ENCODE assay signal across 13 cellular contexts in genomic region chr3:50275996-50276761, GRCh38. TPM values are rescaled to one million over a fixed set of nuclear protein-coding genes. Genes with fewer than 3 reads are reported as not detected.
A peak's percentile ranks its signal among the peaks of the same experiment; 100 is the strongest.
DNase-seq lines count a peak whose midpoint lies in the region; ATAC-seq and TF ChIP-seq lines count a peak whose summit lies in the region.
"Had no signal": no experiment of that assay in that cellular context is flagged by ENCODE, and none has a peak within 500 bp of the region (broad histone marks: within the 10 kb centered on the region; RNA-seq: fewer than 3 reads in every experiment).

No MANE protein-coding gene starts in this region.

- H3K4me3 Mint-ChIP-seq in GM23338 = peak overlapping the region; percentile 78
- peak overlapping the region; percentile 35 for H3K4me3 Mint-ChIP-seq in activated T-helper 17 cell treated with anti-CD3 and anti-CD28 coated beads, Interleukin-2, amount 50 U/mL, for 72 hours

- H3K9me3 ChIP-seq in BLaER1 treated with 17β-estradiol and CSF1 and Interleukin-3, amounts not matched to agents 10 nM and 100 nM (replicated peaks in 1 of 11) = no peaks in the 10 kb centered on the region
- no peaks in the 10 kb centered on the region for H3K9me3 ChIP-seq in mesenchymal stem cell (ENCODE audit: control insufficient read depth, low read length)
- H3K9me3 ChIP-seq: heart left ventricle had no signal

- no peak overlapping the region for H4K91ac ChIP-seq in mesenchymal stem cell (ENCODE audit: low read length)

- H3K23ac ChIP-seq in mesenchymal stem cell (ENCODE audit: low read length in 2 of 2) = no peak overlapping the region

- no peak overlapping the region for H3K27ac ChIP-seq in BLaER1 treated with 17β-estradiol and CSF1 and Interleukin-3, amounts not matched to agents 10 nM and 100 nM
- H3K27ac ChIP-seq in GM23338 (ENCODE audit: low read depth) (no peak overlapping the region), mesenchymal stem cell (ENCODE audit: low read length, poor library complexity, severe bottlenecking) (no peak overlapping the region)
- H3K27ac ChIP-seq: heart left ventricle had no signal

- H3K9me3 Mint-ChIP-seq in GM23338 = no peaks in the 10 kb centered on the region
- H3K9me3 Mint-ChIP-seq in activated T-helper 17 cell treated with anti-CD3 and anti-CD28 coated beads, Interleukin-2, amount 50 U/mL, for 72 hours = no peaks in the 10 kb centered on the region
- H3K9me3 Mint-ChIP-seq: brain had no signal

- H2BK5ac ChIP-seq in mesenchymal stem cell (ENCODE audit: low read depth, low read length, poor library complexity, severe bottlenecking) = no peak overlapping the region

- H4K20me1 ChIP-seq in BLaER1 treated with 17β-estradiol and CSF1 and Interleukin-3, amounts not matched to agents 10 nM and 100 nM = peaks cover 0 to 62% (median 36%) of the 10 kb centered on the region in 11 experiments; a peak in 14 of 22 replicates
- H4K20me1 ChIP-seq in GM23338 (replicated peaks; ENCODE audit: insufficient read depth) = no peaks in the 10 kb centered on the region

- no peak overlapping the region for H3K14ac ChIP-seq in mesenchymal stem cell (ENCODE audit: low read length in 2 of 2)

- H3K18ac ChIP-seq in mesenchymal stem cell (ENCODE audit: low read depth in 1 of 2, low read length in 2 of 2) = no peak overlapping the region

- peak overlapping the region in 10 of 11 experiments; percentile 4 to 55 (median 48); a peak in 19 of 22 replicates for H3K4me2 ChIP-seq in BLaER1 treated with 17β-estradiol and CSF1 and Interleukin-3, amounts not matched to agents 10 nM and 100 nM
- H3K4me2 ChIP-seq in GM23338 (peak overlapping the region; percentile 86), mesenchymal stem cell (ENCODE audit: low read length, poor library complexity, severe bottlenecking) (no peak overlapping the region)

- H3K27me3 Mint-ChIP-seq in GM23338 (ENCODE audit: insufficient read depth, low read depth, poor library complexity) = peaks cover 51% of the 10 kb centered on the region
- H3K27me3 Mint-ChIP-seq in activated T-helper 17 cell treated with anti-CD3 and anti-CD28 coated beads, Interleukin-2, amount 50 U/mL, for 72 hours = peaks cover 27% of the 10 kb centered on the region

- H2AK5ac ChIP-seq in mesenchymal stem cell (ENCODE audit: low read length, severe bottlenecking) = no peak overlapping the region

- peaks cover 30% of the 10 kb centered on the region for H3K4me1 Mint-ChIP-seq in GM23338
- H3K4me1 Mint-ChIP-seq in activated T-helper 17 cell treated with anti-CD3 and anti-CD28 coated beads, Interleukin-2, amount 50 U/mL, for 72 hours = peaks cover 9% of the 10 kb centered on the region

- no peaks in the 10 kb centered on the region for H3K9me2 ChIP-seq in GM23338 (ENCODE audit: insufficient read depth)

- no peak overlapping the region for H3K4ac ChIP-seq in mesenchymal stem cell (ENCODE audit: low read depth in 1 of 2, low read length in 2 of 2)

- H3K79me1 ChIP-seq in mesenchymal stem cell (replicated peaks; ENCODE audit: low read length, poor library complexity, severe bottlenecking) = no peaks in the 10 kb centered on the region

- no peak overlapping the region for H2BK120ac ChIP-seq in mesenchymal stem cell (ENCODE audit: low read depth, low read length)

- no peak overlapping the region for H3K9ac ChIP-seq in BLaER1 treated with 17β-estradiol and CSF1 and Interleukin-3, amounts not matched to agents 10 nM and 100 nM
- H3K9ac ChIP-seq in mesenchymal stem cell (ENCODE audit: low read length) = no peak overlapping the region

- H4K8ac ChIP-seq in mesenchymal stem cell (ENCODE audit: low read length) = no peak overlapping the region

- H3K36me3 ChIP-seq in BLaER1 treated with 17β-estradiol and CSF1 and Interleukin-3, amounts not matched to agents 10 nM and 100 nM = no peaks in the 10 kb centered on the region
- H3K36me3 ChIP-seq in GM23338 (ENCODE audit: insufficient read depth) (no peaks in the 10 kb centered on the region), mesenchymal stem cell (ENCODE audit: control insufficient read depth in 1 of 2, insufficient read depth in 2 of 2, low read depth in 1 of 2, low read length in 2 of 2) (peaks cover 0 to 5% of the 10 kb centered on the region in 2 experiments)
- H3K36me3 ChIP-seq: heart left ventricle had no signal

- H3K27ac Mint-ChIP-seq in GM23338 = no peak overlapping the region
- no peak overlapping the region for H3K27ac Mint-ChIP-seq in activated T-helper 17 cell treated with anti-CD3 and anti-CD28 coated beads, Interleukin-2, amount 50 U/mL, for 72 hours
- H3K27ac Mint-ChIP-seq: brain had no signal

- peaks cover 65 to 72% (median 68%) of the 10 kb centered on the region in 11 experiments for H3K27me3 ChIP-seq in BLaER1 treated with 17β-estradiol and CSF1 and Interleukin-3, amounts not matched to agents 10 nM and 100 nM
- H3K27me3 ChIP-seq in GM23338 (ENCODE audit: insufficient read depth) = peaks cover 57% of the 10 kb centered on the region
- H3K27me3 ChIP-seq in mesenchymal stem cell (ENCODE audit: control insufficient read depth in 1 of 2, insufficient read depth in 1 of 2, low read length in 2 of 2) = peaks cover 21 to 31% of the 10 kb centered on the region in 2 experiments

- peaks cover 10% of the 10 kb centered on the region; the same call in 1 of the 2 replicates for H3F3A ChIP-seq in GM23338 (replicated peaks; ENCODE audit: low read depth)

- no peak overlapping the region for H2BK12ac ChIP-seq in mesenchymal stem cell (ENCODE audit: low read length in 2 of 2)

- H3K79me2 ChIP-seq in GM23338 (replicated peaks; ENCODE audit: insufficient read depth) = no peaks in the 10 kb centered on the region

- TF ChIP-seq CTCF in GM23338 (conservative IDR thresholded peaks at IDR 0.05; ENCODE audit: low read depth in 2 of 2) = no peak

- WGBS in mesenchymal stem cell = 32% methylated on average over 75 of the region's 79 CpGs

- H2AFZ ChIP-seq in GM23338 (peak overlapping the region; percentile 80), mesenchymal stem cell (ENCODE audit: low read depth, low read length) (no peak overlapping the region)

- H3K4me1 ChIP-seq in BLaER1 treated with 17β-estradiol and CSF1 and Interleukin-3, amounts not matched to agents 10 nM and 100 nM = peaks cover 7 to 38% (median 28%) of the 10 kb centered on the region in 10 experiments; a peak in 18 of 20 replicates
- H3K4me1 ChIP-seq in GM23338 (ENCODE audit: insufficient read depth) = peaks cover 3% of the 10 kb centered on the region; the same call in 1 of the 2 replicates
- H3K4me1 ChIP-seq in mesenchymal stem cell (ENCODE audit: control insufficient read depth, insufficient read depth, low read depth, low read length) = peaks cover 22% of the 10 kb centered on the region

- H2BK15ac ChIP-seq in mesenchymal stem cell (ENCODE audit: low read depth, poor library complexity, severe bottlenecking) = no peak overlapping the region

- peak overlapping the region in 5 of 10 experiments; percentile 13 to 31 (median 19); a peak in 5 of 20 replicates for H3K4me3 ChIP-seq in BLaER1 treated with 17β-estradiol and CSF1 and Interleukin-3, amounts not matched to agents 10 nM and 100 nM
- H3K4me3 ChIP-seq in GM23338 (peak overlapping the region; percentile 63), mesenchymal stem cell (ENCODE audit: insufficient read depth in 1 of 2, low read depth in 1 of 2, low read length in 2 of 2) (peak overlapping the region in 1 of 2 experiments; percentile 7)
- H3K4me3 ChIP-seq: heart left ventricle, lung had no signal

- DNase-seq in GM23338 (ENCODE audit: low spot score) (peak; percentile 89), left kidney (ENCODE audit: low read depth, low spot score) (peak; percentile 63), SIG-M5 treated with dmso at 0.1 percent for 504 hours (lab: John Stamatoyannopoulos, UW; ENCODE audit: unreplicated experiment) (no peak), mesenchymal stem cell (no peak), NCI-H146 treated with DMSO at 0.1 percent for 48 hours (lab: John Stamatoyannopoulos, UW; ENCODE audit: unreplicated experiment) (no peak), DMS114 treated with DMSO at 0.1 percent for 48 hours (lab: John Stamatoyannopoulos, UW; ENCODE audit: unreplicated experiment) (no peak)
- DNase-seq: heart left ventricle had no signal

- H3K36me3 Mint-ChIP-seq in GM23338 (ENCODE audit: low read depth) = no peaks in the 10 kb centered on the region
- H3K36me3 Mint-ChIP-seq in activated T-helper 17 cell treated with anti-CD3 and anti-CD28 coated beads, Interleukin-2, amount 50 U/mL, for 72 hours (ENCODE audit: low read depth) = no peaks in the 10 kb centered on the region

- ATAC-seq in GM23338 = peak; percentile 34
- ATAC-seq in activated T-helper 17 cell treated with anti-CD3 and anti-CD28 coated beads, Interleukin-2, amount 50 U/mL, for 72 hours (replicated peaks) = no peak
- ATAC-seq: heart left ventricle had no signal

RNA-seq across cellular contexts. Expression of gene LSMEM2, which starts 2.7 kb away (rescaled TPM):
- total RNA-seq in GM23338 (2014; rRNA removed; shearing (Covaris generic)) = 0.59 and 1.5 TPM in 2 replicates
- 0.86 and 1.5 TPM in 2 replicates for polyA plus RNA-seq in GM23338 (2016; fragmentation: Nextera tagmentation; extraction: Ambion mirVana)
- total RNA-seq in activated T-helper 17 cell treated with anti-CD3 and anti-CD28 coated beads, Interleukin-2, amount 50 U/mL, for 72 hours = under 1 TPM in 1 of 2 donors, not detected in 1; 0.34 TPM
- polyA plus RNA-seq in mesenchymal stem cell (2013, experiment 1 of 2) = not detected
- not detected for polyA plus RNA-seq in mesenchymal stem cell (2013, experiment 2 of 2)
- total RNA-seq: OCI-LY7; T-helper 1 cell treated with Interleukin-12 subunit alpha and Interleukin-12 subunit beta and Interleukin-4 antibody, amounts not matched to agents 30 ng/mL and 1 ng/mL, for 36 hours had no signal

RNA-seq across cellular contexts. Expression of gene SEMA3B, which starts 7.2 kb away (rescaled TPM):
- total RNA-seq in GM23338 (2014; rRNA removed; shearing (Covaris generic)) = 2.4 and 8.0 TPM in 2 replicates
- 3.0 and 3.3 TPM in 2 replicates for polyA plus RNA-seq in GM23338 (2016; fragmentation: Nextera tagmentation; extraction: Ambion mirVana)
- 1 to 10 TPM; 1.2 to 2.3 TPM for total RNA-seq in activated T-helper 17 cell treated with anti-CD3 and anti-CD28 coated beads, Interleukin-2, amount 50 U/mL, for 72 hours
- polyA plus RNA-seq in mesenchymal stem cell (2013, experiment 1 of 2) = 4.7 TPM
- polyA plus RNA-seq in mesenchymal stem cell (2013, experiment 2 of 2) = 4.8 TPM

RNA-seq across cellular contexts. Expression of gene IFRD2, which starts 16.1 kb away (rescaled TPM):
- 91.5 and 92.4 TPM in 2 replicates for total RNA-seq in GM23338 (2014; rRNA removed; shearing (Covaris generic))
- polyA plus RNA-seq in GM23338 (2016; fragmentation: Nextera tagmentation; extraction: Ambion mirVana) = 80.8 and 89.7 TPM in 2 replicates
- 100 to 1,000 TPM in 1 of 2 donors, 10 to 100 TPM in 1; 59.2 to 139 TPM for total RNA-seq in activated T-helper 17 cell treated with anti-CD3 and anti-CD28 coated beads, Interleukin-2, amount 50 U/mL, for 72 hours
- polyA plus RNA-seq in mesenchymal stem cell (2013, experiment 1 of 2) = 24.4 TPM
- polyA plus RNA-seq in mesenchymal stem cell (2013, experiment 2 of 2) = 23.2 TPM

RNA-seq across cellular contexts. Expression of gene HYAL3, which starts 23.0 kb away (rescaled TPM):
- 2.5 and 7.1 TPM in 2 replicates for total RNA-seq in GM23338 (2014; rRNA removed; shearing (Covaris generic))
- 2.4 and 3.7 TPM in 2 replicates for polyA plus RNA-seq in GM23338 (2016; fragmentation: Nextera tagmentation; extraction: Ambion mirVana)
- total RNA-seq in activated T-helper 17 cell treated with anti-CD3 and anti-CD28 coated beads, Interleukin-2, amount 50 U/mL, for 72 hours = 10 to 100 TPM; 12.2 to 13.0 TPM
- polyA plus RNA-seq in mesenchymal stem cell (2013, experiment 1 of 2) = 4.2 TPM
- polyA plus RNA-seq in mesenchymal stem cell (2013, experiment 2 of 2) = 4.2 TPM

RNA-seq across cellular contexts. Expression of gene NAA80, which starts 23.0 kb away (rescaled TPM):
- total RNA-seq in GM23338 (2014; rRNA removed; shearing (Covaris generic)) = 11.3 and 16.7 TPM in 2 replicates
- polyA plus RNA-seq in GM23338 (2016; fragmentation: Nextera tagmentation; extraction: Ambion mirVana) = 11.2 and 12.1 TPM in 2 replicates
- total RNA-seq in activated T-helper 17 cell treated with anti-CD3 and anti-CD28 coated beads, Interleukin-2, amount 50 U/mL, for 72 hours = 10 to 100 TPM; 24.4 to 37.8 TPM
- polyA plus RNA-seq in mesenchymal stem cell (2013, experiment 1 of 2) = 11.2 TPM
- 11.6 TPM for polyA plus RNA-seq in mesenchymal stem cell (2013, experiment 2 of 2)

Comparison
In these comparisons a context has a peak if more than half of its experiments do, and no peak if none do; other contexts are left out.
1. DNase-seq: peak in GM23338 (single experiment) and left kidney (single experiment); none in SIG-M5 treated with dmso at 0.1 percent for 504 hours (single experiment), mesenchymal stem cell (single experiment), NCI-H146 treated with DMSO at 0.1 percent for 48 hours (single experiment) and DMS114 treated with DMSO at 0.1 percent for 48 hours (single experiment).